Comparison of ENCODE assay signal across 8 cellular contexts in genomic region chr12:64403708-64404469, GRCh38.
DNase-seq lines count a peak whose midpoint lies in the region; ATAC-seq and TF ChIP-seq lines count a peak whose summit lies in the region.

Gene XPOT (plus strand): TSS chr12:64404392. CDS start chr12:64410036, 5,644 bp downstream.

- DNase-seq in DMS 273 treated with DMSO at 0.1 percent for 48 hours (lab: John Stamatoyannopoulos, UW) (peak; percentile 76), HuH-7.5 (ENCODE audit: low spot score) (peak; percentile 94), activated T-cell treated with anti-CD3 and anti-CD28 coated beads for 24 hours (ENCODE audit: low read depth) (peak; percentile 93), epidermal melanocyte (ENCODE audit: insufficient read length, low spot score) (peak; percentile 95), middle frontal gyrus (ENCODE audit: extremely low spot score, low spot score) (peak; percentile 87)
- peak; percentile 71 to 80 for DNase-seq in stimulated activated CD8-positive, alpha-beta memory T cell treated with anti-CD3 and anti-CD28 coated beads, Interleukin-4, amount 100 ng/mL, for 1 hour (ENCODE audit: low read depth in 2 of 2, low spot score in 1 of 2)

- peaks cover 4% of the 10 kb centered on the region for H3K36me3 ChIP-seq in OCI-LY3 (replicated peaks; ENCODE audit: low read depth, low read length)

- no peaks in the 10 kb centered on the region for H4K20me1 ChIP-seq in OCI-LY3 (ENCODE audit: insufficient read depth, low read length)

- H3K9ac ChIP-seq in OCI-LY3 (ENCODE audit: low read length) = peak within 1 kb of the TSS; percentile 99

- H3K27me3 ChIP-seq in OCI-LY3 (ENCODE audit: low read depth, low read length) = no peaks in the 10 kb centered on the region

- H3K79me2 ChIP-seq in OCI-LY3 (ENCODE audit: low read length) = peaks cover 46% of the 10 kb centered on the region

- peak; percentile 94 for ATAC-seq in GM21528 (IDR thresholded peaks at IDR 0.05; ENCODE audit: low FRiP score, unreplicated experiment)

- TF ChIP-seq CTCF in OCI-LY3 (IDR thresholded peaks at IDR 0.05; ENCODE audit: low read depth, low read length) = no peak

- peak within 1 kb of the TSS; percentile 98 for H3K4me3 ChIP-seq in OCI-LY3 (ENCODE audit: low read length)

- H3K27ac ChIP-seq in OCI-LY3 (ENCODE audit: low read length) = peak within 1 kb of the TSS; percentile 91

- no peaks in the 10 kb centered on the region for H3K9me3 ChIP-seq in OCI-LY3 (ENCODE audit: insufficient read depth, low read length)

- H3K4me1 ChIP-seq in OCI-LY3 (ENCODE audit: low read length) = 0 out of 2 replicates have a peak, but pooled peaks cover 5% of the 10 kb centered on the region

- H3K4me2 ChIP-seq in OCI-LY3 (ENCODE audit: low read length) = peak within 1 kb of the TSS; percentile 73

- H2AFZ ChIP-seq in OCI-LY3 (ENCODE audit: low read depth, low read length) = peak within 1 kb of the TSS; percentile 85

Comparison
In these comparisons a context has a peak if more than half of its experiments do, and no peak if none do; other contexts are left out.
1. Peak in every context shown above with its lines: DNase-seq, ATAC-seq, H3K4me3 ChIP-seq and H3K27ac ChIP-seq.